ENCODE assay signal across 33 cellular contexts in genomic region chr5:140286424-140286823, GRCh38.
"Had no signal": no experiment of that assay in that cellular context is flagged by ENCODE, and none has a peak within 500 bp of the region (broad histone marks: within the 10 kb centered on the region; RNA-seq: fewer than 3 reads in every experiment).

No MANE protein-coding gene starts in this region.

- H3K4me3 Mint-ChIP-seq: activated B cell treated with CpG ODN at 0.5 μM for 24 hours; activated CD4-positive, alpha-beta memory T cell treated with anti-CD3 and anti-CD28 coated beads for 36 hours; activated CD4-positive, alpha-beta T cell treated with anti-CD3 and anti-CD28 coated beads, Interleukin-2, amount 10 ng/mL, durations not matched to agents 24 days and 14 days; activated CD8-positive, alpha-beta T cell treated with anti-CD3 and anti-CD28 coated beads for 36 hours; activated naive CD4-positive, alpha-beta T cell treated with anti-CD3 and anti-CD28 coated beads, Interleukin-2, amount 10 ng/mL, durations not matched to agents 7 days and 5 days; activated naive CD4-positive, alpha-beta T cell treated with anti-CD3 and anti-CD28 coated beads, Interleukin-2, amount 50 U/mL, for 24 hours; activated naive CD8-positive, alpha-beta T cell; activated naive CD8-positive, alpha-beta T cell treated with anti-CD3 and anti-CD28 coated beads, Interleukin-2, amount 10 ng/mL, durations not matched to agents 7 days and 5 days; activated naive CD8-positive, alpha-beta T cell treated with anti-CD3 and anti-CD28 coated beads, Interleukin-2, amount 50 U/mL, for 24 hours; activated T-cell treated with anti-CD3 and anti-CD28 coated beads, Interleukin-2, amount 50 U/mL, for 4 hours; activated T-cell treated with anti-CD3 and anti-CD28 coated beads, Interleukin-2, amount 50 U/mL, for 72 hours; brain; central memory CD8-positive, alpha-beta T cell; T-helper 1 cell treated with Interleukin-12 subunit alpha and Interleukin-12 subunit beta and Interleukin-4 antibody, amounts not matched to agents 30 μg/mL and 1 μg/mL, for 36 hours; T-helper 2 cell treated with Interferon-gamma antibody and Interleukin-4, amounts not matched to agents 5 μg/mL and 100 μg/mL, for 36 hours had no signal

- H3K36me3 ChIP-seq: ascending aorta, cardiac muscle cell had no signal

- H3K27me3 ChIP-seq: ascending aorta, cardiac muscle cell had no signal

- H3K9me3 ChIP-seq: ascending aorta had no signal

- H3K36me3 Mint-ChIP-seq: activated CD4-positive, alpha-beta memory T cell treated with anti-CD3 and anti-CD28 coated beads for 36 hours; brain had no signal

- H3K27ac ChIP-seq: ascending aorta, cardiac muscle cell had no signal

- H3K4me3 ChIP-seq: ascending aorta, cardiac muscle cell had no signal

- H3K27me3 Mint-ChIP-seq: activated B cell treated with CpG ODN at 0.5 μM for 24 hours; activated CD4-positive, alpha-beta memory T cell treated with anti-CD3 and anti-CD28 coated beads for 36 hours; activated CD4-positive, alpha-beta T cell treated with anti-CD3 and anti-CD28 coated beads, Interleukin-2, amount 10 ng/mL, durations not matched to agents 24 days and 14 days; activated CD8-positive, alpha-beta T cell treated with anti-CD3 and anti-CD28 coated beads for 36 hours; activated naive CD4-positive, alpha-beta T cell treated with anti-CD3 and anti-CD28 coated beads, Interleukin-2, amount 10 ng/mL, durations not matched to agents 7 days and 5 days; activated naive CD4-positive, alpha-beta T cell treated with anti-CD3 and anti-CD28 coated beads, Interleukin-2, amount 50 U/mL, for 24 hours; activated naive CD8-positive, alpha-beta T cell; activated naive CD8-positive, alpha-beta T cell treated with anti-CD3 and anti-CD28 coated beads, Interleukin-2, amount 10 ng/mL, durations not matched to agents 7 days and 5 days; activated naive CD8-positive, alpha-beta T cell treated with anti-CD3 and anti-CD28 coated beads, Interleukin-2, amount 50 U/mL, for 24 hours; brain; central memory CD8-positive, alpha-beta T cell had no signal

- H3K27ac Mint-ChIP-seq: activated B cell treated with CpG ODN at 0.5 μM for 24 hours; activated CD4-positive, alpha-beta memory T cell treated with anti-CD3 and anti-CD28 coated beads for 36 hours; activated CD4-positive, alpha-beta T cell treated with anti-CD3 and anti-CD28 coated beads, Interleukin-2, amount 10 ng/mL, durations not matched to agents 24 days and 14 days; activated CD8-positive, alpha-beta T cell treated with anti-CD3 and anti-CD28 coated beads for 36 hours; activated naive CD4-positive, alpha-beta T cell treated with anti-CD3 and anti-CD28 coated beads, Interleukin-2, amount 10 ng/mL, durations not matched to agents 7 days and 5 days; activated naive CD4-positive, alpha-beta T cell treated with anti-CD3 and anti-CD28 coated beads, Interleukin-2, amount 50 U/mL, for 24 hours; activated naive CD8-positive, alpha-beta T cell; activated naive CD8-positive, alpha-beta T cell treated with anti-CD3 and anti-CD28 coated beads, Interleukin-2, amount 10 ng/mL, durations not matched to agents 7 days and 5 days; activated naive CD8-positive, alpha-beta T cell treated with anti-CD3 and anti-CD28 coated beads, Interleukin-2, amount 50 U/mL, for 24 hours; activated T-cell treated with anti-CD3 and anti-CD28 coated beads, Interleukin-2, amount 50 U/mL, for 72 hours; activated T-helper 2 cell treated with anti-CD3 and anti-CD28 coated beads, Interferon-gamma antibody, Interleukin-2, Interleukin-4, amounts not matched to agents 10 μg/mL and 5 μg/mL and 100 μg/mL, durations not matched to agents 14 hours and 24 hours and 36 hours; T-helper 1 cell treated with Interleukin-12 subunit alpha and Interleukin-12 subunit beta and Interleukin-4 antibody, amounts not matched to agents 30 μg/mL and 1 μg/mL, for 36 hours; T-helper 2 cell treated with Interferon-gamma antibody and Interleukin-4, amounts not matched to agents 5 μg/mL and 100 μg/mL, for 36 hours had no signal

- DNase-seq: activated B cell treated with CpG ODN at 0.5 μM for 24 hours; activated CD4-positive, alpha-beta memory T cell treated with anti-CD3 and anti-CD28 coated beads for 36 hours; activated CD4-positive, alpha-beta T cell treated with anti-CD3 and anti-CD28 coated beads for 4 hours; activated CD4-positive, alpha-beta T cell treated with anti-CD3 and anti-CD28 coated beads, Interleukin-2, amount 10 ng/mL, durations not matched to agents 24 days and 14 days; activated CD4-positive, alpha-beta T cell treated with anti-CD3 and anti-CD28 coated beads, Interleukin-2, amount 50 U/mL, for 1 hour; activated CD4-positive, alpha-beta T cell treated with anti-CD3 and anti-CD28 coated beads, Interleukin-2, amount 50 U/mL, for 4 hours; activated CD4-positive, CD25-positive, alpha-beta regulatory T cell treated with anti-CD3 and anti-CD28 coated beads, Interleukin-2, amount 50 U/mL, for 72 hours; activated CD8-positive, alpha-beta memory T cell treated with anti-CD3 and anti-CD28 coated beads, Interleukin-2, amount 50 U/mL, for 4 hours; activated CD8-positive, alpha-beta T cell treated with anti-CD3 and anti-CD28 coated beads for 36 hours; activated effector memory CD4-positive, alpha-beta T cell treated with Interleukin-2 at 50 U/mL for 16 hours; activated gamma-delta T cell; activated naive CD4-positive, alpha-beta T cell treated with anti-CD3 and anti-CD28 coated beads, Interleukin-2, amount 10 ng/mL, durations not matched to agents 7 days and 5 days; activated naive CD4-positive, alpha-beta T cell treated with Interleukin-2 at 50 U/mL for 16 hours; activated naive CD8-positive, alpha-beta T cell treated with anti-CD3 and anti-CD28 coated beads, Interleukin-2, amount 10 ng/mL, durations not matched to agents 7 days and 5 days; activated naive CD8-positive, alpha-beta T cell treated with anti-CD3 and anti-CD28 coated beads, Interleukin-2, amount 50 U/mL, for 24 hours; activated T-cell treated with anti-CD3 and anti-CD28 coated beads for 4 hours; activated T-cell treated with anti-CD3 and anti-CD28 coated beads, Interleukin-2, amount 50 U/mL, for 1 hour; activated T-cell treated with anti-CD3 and anti-CD28 coated beads, Interleukin-2, amount 50 U/mL, for 4 hours; activated T-cell treated with anti-CD3 and anti-CD28 coated beads, Interleukin-2, amount 50 U/mL, for 72 hours; amygdala; caudate nucleus; cerebellar nuclear complex; T-helper 2 cell; T-helper 9 cell had no signal

- H3K9me3 Mint-ChIP-seq: activated B cell treated with CpG ODN at 0.5 μM for 24 hours; activated CD4-positive, alpha-beta memory T cell treated with anti-CD3 and anti-CD28 coated beads for 36 hours; activated CD4-positive, alpha-beta T cell treated with anti-CD3 and anti-CD28 coated beads, Interleukin-2, amount 10 ng/mL, durations not matched to agents 24 days and 14 days; activated CD8-positive, alpha-beta T cell treated with anti-CD3 and anti-CD28 coated beads for 36 hours; activated naive CD4-positive, alpha-beta T cell treated with anti-CD3 and anti-CD28 coated beads, Interleukin-2, amount 10 ng/mL, durations not matched to agents 7 days and 5 days; activated naive CD4-positive, alpha-beta T cell treated with anti-CD3 and anti-CD28 coated beads, Interleukin-2, amount 50 U/mL, for 24 hours; activated naive CD8-positive, alpha-beta T cell treated with anti-CD3 and anti-CD28 coated beads, Interleukin-2, amount 10 ng/mL, durations not matched to agents 7 days and 5 days; activated naive CD8-positive, alpha-beta T cell treated with anti-CD3 and anti-CD28 coated beads, Interleukin-2, amount 50 U/mL, for 24 hours; activated T-cell treated with anti-CD3 and anti-CD28 coated beads, Interleukin-2, amount 50 U/mL, for 4 hours; activated T-cell treated with anti-CD3 and anti-CD28 coated beads, Interleukin-2, amount 50 U/mL, for 72 hours; activated T-helper 2 cell treated with anti-CD3 and anti-CD28 coated beads, Interferon-gamma antibody, Interleukin-2, Interleukin-4, amounts not matched to agents 10 μg/mL and 5 μg/mL and 100 μg/mL, durations not matched to agents 14 hours and 24 hours and 36 hours; brain; central memory CD8-positive, alpha-beta T cell; T-helper 1 cell treated with Interleukin-12 subunit alpha and Interleukin-12 subunit beta and Interleukin-4 antibody, amounts not matched to agents 30 μg/mL and 1 μg/mL, for 36 hours; T-helper 2 cell treated with Interferon-gamma antibody and Interleukin-4, amounts not matched to agents 5 μg/mL and 100 μg/mL, for 36 hours had no signal
